In genomic region chrX:100441321-100441720, GRCh38 we compare ENCODE assay signal across 5 cellular contexts. TPM values are rescaled to one million over a fixed set of nuclear protein-coding genes. Genes with fewer than 3 reads are reported as not detected.
"Had no signal": no experiment of that assay in that cellular context is flagged by ENCODE, and none has a peak within 500 bp of the region (broad histone marks: within the 10 kb centered on the region; RNA-seq: fewer than 3 reads in every experiment).

No MANE protein-coding gene starts in this region.

RNA-seq across cellular contexts. Expression of gene PCDH19, which starts 31.2 kb away (rescaled TPM):
- total RNA-seq: activated B cell treated with CpG ODN at 0.5 μM for 24 hours; activated CD8-positive, alpha-beta T cell treated with anti-CD3 and anti-CD28 coated beads for 36 hours; activated T-cell treated with anti-CD3 and anti-CD28 coated beads, Interleukin-2, amount 50 U/mL, for 4 hours; activated T-helper 17 cell treated with anti-CD3 and anti-CD28 coated beads, Interleukin-2, amount 50 U/mL, for 72 hours; T-helper 1 cell treated with Interleukin-12 subunit alpha and Interleukin-12 subunit beta and Interleukin-4 antibody, amounts not matched to agents 30 ng/mL and 1 ng/mL, for 36 hours had no signal
